ENCODE assay signal across 30 cellular contexts in the genomic region with DNA sequence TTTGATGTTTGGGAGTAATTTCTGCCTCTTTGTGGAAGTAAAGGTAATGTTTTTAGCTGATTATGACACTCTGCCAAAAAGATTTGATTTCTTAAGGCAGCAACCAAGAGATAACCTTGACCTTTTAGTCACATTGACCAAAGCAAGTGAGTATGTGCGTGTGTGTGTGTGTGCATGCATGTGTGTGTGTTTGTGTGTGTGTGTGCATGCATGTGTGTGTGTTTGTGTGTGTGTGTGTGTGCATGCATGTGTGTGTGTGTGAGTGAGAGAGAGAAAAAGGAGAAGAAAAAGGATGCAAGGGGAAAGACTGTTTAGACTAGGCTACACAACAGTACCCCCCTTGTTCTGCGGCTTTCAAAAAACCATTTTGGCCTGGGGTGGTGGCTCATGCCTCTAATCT.
"Had no signal": no experiment of that assay in that cellular context is flagged by ENCODE, and none has a peak within 500 bp of the region (broad histone marks: within the 10 kb centered on the region; RNA-seq: fewer than 3 reads in every experiment).

No MANE protein-coding gene starts in this region.

- H3K4me3 Mint-ChIP-seq: naive thymus-derived CD4-positive, alpha-beta T cell; natural killer cell; nephron progenitor cell; neural crest cell; stimulated activated memory B cell treated with anti-CD40 and anti-IgM and Interleukin-4, amounts not matched to agents 10 μg/mL and 1 μg/mL and 100 μg/mL, for 72 hours; stimulated activated naive CD8-positive, alpha-beta T cell treated with anti-CD3 and anti-CD28 coated beads, Interleukin-15, amount 100 ng/mL, for 72 hours; type B pancreatic cell had no signal

- DNase-seq: naive thymus-derived CD4-positive, alpha-beta T cell; natural killer cell; nephron progenitor cell; nucleus accumbens; pancreas; psoas muscle; right cardiac atrium; spleen; stimulated activated CD4-positive, alpha-beta T cell treated with anti-CD3 and anti-CD28 coated beads, Interleukin-12 subunit alpha, Interleukin-12 subunit beta, amount 100 ng/mL, for 4 hours; stimulated activated CD4-positive, alpha-beta T cell treated with anti-CD3 and anti-CD28 coated beads, Interleukin-1b, Interleukin-23, amount 100 ng/mL, for 48 hours; stimulated activated CD4-positive, alpha-beta T cell treated with anti-CD3 and anti-CD28 coated beads, Interleukin-4, amount 100 ng/mL, for 1 hour; stimulated activated CD4-positive, alpha-beta T cell treated with anti-CD3 and anti-CD28 coated beads, Interleukin-4, amount 100 ng/mL, for 4 hours; stimulated activated CD8-positive, alpha-beta memory T cell treated with anti-CD3 and anti-CD28 coated beads, Interleukin-4, amount 100 ng/mL, for 48 hours; stimulated activated naive CD4-positive, alpha-beta T cell; stimulated activated naive CD8-positive, alpha-beta T cell treated with anti-CD3 and anti-CD28 coated beads, Interleukin-15, amount 100 ng/mL, for 72 hours; stimulated activated naive CD8-positive, alpha-beta T cell treated with anti-CD3 and anti-CD28 coated beads, Interleukin-15, Interleukin-2, amounts not matched to agents 100 U/mL and 50 U/mL, for 24 hours; substantia nigra; testis; tibial artery; transverse colon; upper lobe of right lung had no signal

- H3K9me3 Mint-ChIP-seq: natural killer cell; nephron progenitor cell; neural crest cell; stimulated activated memory B cell treated with anti-CD40 and anti-IgM and Interleukin-4, amounts not matched to agents 10 μg/mL and 1 μg/mL and 100 μg/mL, for 72 hours; stimulated activated naive CD8-positive, alpha-beta T cell treated with anti-CD3 and anti-CD28 coated beads, Interleukin-15, amount 100 ng/mL, for 72 hours; type B pancreatic cell had no signal

- H3K4me1 Mint-ChIP-seq: natural killer cell, neural crest cell had no signal

- H3K36me3 ChIP-seq: neutrophil, pancreas, spleen, suprapubic skin, tibial artery, transverse colon, upper lobe of right lung, vagina had no signal

- H3K4me2 ChIP-seq: smooth muscle cell had no signal

- H3K27me3 ChIP-seq: pancreas, suprapubic skin, testis, tibial artery, transverse colon, upper lobe of right lung, vagina had no signal

- H3K27me3 Mint-ChIP-seq: stimulated activated memory B cell treated with anti-CD40 and anti-IgM and Interleukin-4, amounts not matched to agents 10 μg/mL and 1 μg/mL and 100 μg/mL, for 72 hours had no signal

- H3K4me3 ChIP-seq: pancreas, psoas muscle, skin epidermis, smooth muscle cell, spleen, suprapubic skin, testis, tibial artery, transverse colon, upper lobe of right lung, vagina had no signal

- H3K36me3 Mint-ChIP-seq: naive thymus-derived CD4-positive, alpha-beta T cell; natural killer cell; stimulated activated memory B cell treated with anti-CD40 and anti-IgM and Interleukin-4, amounts not matched to agents 10 μg/mL and 1 μg/mL and 100 μg/mL, for 72 hours; type B pancreatic cell had no signal

- H3K27ac ChIP-seq: neutrophil, psoas muscle, skin epidermis, spleen, suprapubic skin, testis, tibial artery, upper lobe of right lung, vagina had no signal

- H3K4me1 ChIP-seq: psoas muscle, suprapubic skin, testis, tibial artery, upper lobe of right lung, vagina had no signal

- ATAC-seq: naive thymus-derived CD4-positive, alpha-beta T cell; natural killer cell; pancreas; psoas muscle; right cardiac atrium; sciatic nerve; stimulated activated memory B cell treated with anti-CD40 and anti-IgM and Interleukin-4, amounts not matched to agents 10 μg/mL and 1 μg/mL and 100 μg/mL, for 72 hours; stimulated activated naive CD8-positive, alpha-beta T cell treated with anti-CD3 and anti-CD28 coated beads, Interleukin-15, amount 100 ng/mL, for 72 hours; stimulated activated naive CD8-positive, alpha-beta T cell treated with anti-CD3 and anti-CD28 coated beads, Interleukin-15, Interleukin-2, amounts not matched to agents 100 U/mL and 50 U/mL, for 24 hours; upper lobe of right lung had no signal

- H3K27ac Mint-ChIP-seq: naive thymus-derived CD4-positive, alpha-beta T cell; natural killer cell; nephron progenitor cell; stimulated activated memory B cell treated with anti-CD40 and anti-IgM and Interleukin-4, amounts not matched to agents 10 μg/mL and 1 μg/mL and 100 μg/mL, for 72 hours; stimulated activated naive CD8-positive, alpha-beta T cell treated with anti-CD3 and anti-CD28 coated beads, Interleukin-15, amount 100 ng/mL, for 72 hours; type B pancreatic cell had no signal

- H3K9me3 ChIP-seq: neutrophil, pancreas, psoas muscle, spleen, suprapubic skin, testis, tibial artery, transverse colon, upper lobe of right lung, vagina had no signal

- FAIRE-seq: pancreas had no signal
